Comparison of ENCODE assay signal across 13 cellular contexts in genomic region chr9:652896-653295, GRCh38.
DNase-seq lines count a peak whose midpoint lies in the region; ATAC-seq and TF ChIP-seq lines count a peak whose summit lies in the region.
"Had no signal": no experiment of that assay in that cellular context is flagged by ENCODE, and none has a peak within 500 bp of the region (broad histone marks: within the 10 kb centered on the region; RNA-seq: fewer than 3 reads in every experiment).

No MANE protein-coding gene starts in this region.

- no peak overlapping the region for H2AFZ ChIP-seq in OCI-LY7 (ENCODE audit: low read length)

- intact Hi-C loops in OCI-LY7 (cut with micrococcal nuclease; ENCODE audit: unreplicated experiment): loop anchor here (5.0 kb wide), 1 partner anchor 86 kb away; no protein-coding TSS in a partner anchor

- no peak overlapping the region for H2BK120ac ChIP-seq in mesendoderm (ENCODE audit: low read depth, low read length)

- H3K4ac ChIP-seq in mesendoderm (ENCODE audit: low read depth, low read length): no peak overlapping the region

- H4K20me1 ChIP-seq in OCI-LY7 (ENCODE audit: insufficient read depth, low read length): no peaks in the 10 kb centered on the region

- BruUV-seq in OCI-LY7 (replicated peaks; lab: Mats Ljungman, UMichigan): no TSS peak

- H3K4me2 ChIP-seq in OCI-LY7 (ENCODE audit: low read length): peak overlapping the region; percentile 17; the same call in 1 of the 2 replicates
- no peak overlapping the region for H3K4me2 ChIP-seq in mesendoderm (ENCODE audit: low read length)

- H3K4me1 ChIP-seq in OCI-LY7 (ENCODE audit: insufficient read depth, low read length, poor library complexity, severe bottlenecking) (peaks cover 46% of the 10 kb centered on the region), mesendoderm (ENCODE audit: control insufficient read depth, low read depth, low read length) (peaks cover 14% of the 10 kb centered on the region), upper lobe of left lung (peaks cover 25 to 35% (median 30%) of the 10 kb centered on the region in 4 donors)

- H3K56ac ChIP-seq in mesendoderm (ENCODE audit: low read length): no peak overlapping the region

- no peaks in the 10 kb centered on the region for H3K79me1 ChIP-seq in mesendoderm (ENCODE audit: low read length)

- H3K9me2 ChIP-seq in OCI-LY7 (ENCODE audit: insufficient read depth, low read length): no peaks in the 10 kb centered on the region

- no peak overlapping the region for H2AK5ac ChIP-seq in mesendoderm (ENCODE audit: low read length)

- H2BK5ac ChIP-seq in mesendoderm (ENCODE audit: low read length): no peak overlapping the region

- peak; percentile 31 to 80 for ATAC-seq in upper lobe of left lung (ENCODE audit: low FRiP score in 2 of 2)
- no peak for ATAC-seq in GM21723 (IDR thresholded peaks at IDR 0.05; ENCODE audit: unreplicated experiment)
- ATAC-seq in HG02973 (IDR thresholded peaks at IDR 0.05; ENCODE audit: unreplicated experiment): no peak

- H3K9me3 ChIP-seq in OCI-LY7 (ENCODE audit: low read length) (no peaks in the 10 kb centered on the region), upper lobe of left lung (no peaks in the 10 kb centered on the region)

- no peak for TF ChIP-seq CTCF in OCI-LY7 (conservative IDR thresholded peaks at IDR 0.05; ENCODE audit: low read length)
- TF ChIP-seq CTCF in upper lobe of left lung (IDR thresholded peaks at IDR 0.05): no peak

- no peak for TF ChIP-seq POLR2A in upper lobe of left lung (IDR thresholded peaks at IDR 0.05)

- H3K36me3 ChIP-seq in OCI-LY7 (ENCODE audit: insufficient read depth, low read length): no peaks in the 10 kb centered on the region
- H3K36me3 ChIP-seq in mesendoderm (ENCODE audit: control insufficient read depth, insufficient read depth, low read length): no peaks in the 10 kb centered on the region
- no peaks in the 10 kb centered on the region for H3K36me3 ChIP-seq in upper lobe of left lung

- no peak overlapping the region for H3K23ac ChIP-seq in mesendoderm (ENCODE audit: low read length)

- POLR2A ChIA-PET in OCI-LY7 (lab: Charles Lee): no interaction called here

- H3K27ac ChIP-seq in OCI-LY7 (ENCODE audit: low read depth, low read length, poor library complexity, severe bottlenecking) (no peak overlapping the region), mesendoderm (ENCODE audit: low read depth, low read length) (no peak overlapping the region), upper lobe of left lung (no peak overlapping the region)
- H3K27ac ChIP-seq: SK-N-MC, WERI-Rb-1 had no signal

- no peak overlapping the region for H3K9ac ChIP-seq in mesendoderm (ENCODE audit: low read length)

- peak in 1 of 4 donors; percentile 15 for TF ChIP-seq EP300 in upper lobe of left lung (IDR thresholded peaks at IDR 0.05)

- H3K79me2 ChIP-seq in OCI-LY7 (ENCODE audit: insufficient read depth, low read depth, low read length) (peaks cover 41% of the 10 kb centered on the region; the same call in 1 of the 2 replicates), mesendoderm (ENCODE audit: control insufficient read depth, insufficient read depth, low read length) (no peaks in the 10 kb centered on the region)

- H3K27me3 ChIP-seq in mesendoderm (ENCODE audit: insufficient read depth, low read length, poor library complexity): no peaks in the 10 kb centered on the region
- H3K27me3 ChIP-seq in upper lobe of left lung: no peaks in the 10 kb centered on the region

- DNase-seq in OCI-LY7 (ENCODE audit: low spot score): no peak
- peak; percentile 27 for DNase-seq in fibroblast of gingiva (ENCODE audit: low read depth)
- DNase-seq in mesendoderm: no peak
- peak in 1 of 2 donors; percentile 49 for DNase-seq in upper lobe of left lung
- no peak for DNase-seq in kidney tubule cell (ENCODE audit: low spot score)
- DNase-seq: activated naive CD8-positive, alpha-beta T cell treated with anti-CD3 and anti-CD28 coated beads, Interleukin-2, amount 10 ng/mL, durations not matched to agents 7 days and 5 days; erythroblast; stimulated activated CD4-positive, alpha-beta T cell treated with anti-CD3 and anti-CD28 coated beads, Interleukin-4, amount 100 ng/mL, for 24 hours; stimulated activated naive CD4-positive, alpha-beta T cell; WERI-Rb-1 had no signal

- no CpG with 5 or more reads among the region's 8 CpGs for WGBS in mesendoderm (ENCODE audit: extremely low coverage, insufficient coverage, low lambda C conversion rate)
- WGBS in upper lobe of left lung, 2 donors: 65 to 80% methylated on average over 8 of the region's 8 CpGs

- H4K5ac ChIP-seq in mesendoderm (ENCODE audit: low read length): no peak overlapping the region

- no peak overlapping the region for H2BK15ac ChIP-seq in mesendoderm (replicated peaks; ENCODE audit: low read depth)

- peak overlapping the region; percentile 4 for H3K18ac ChIP-seq in mesendoderm (ENCODE audit: low read length)

- no peak overlapping the region for H4K8ac ChIP-seq in mesendoderm (ENCODE audit: low read depth, low read length)

- H3K4me3 ChIP-seq in OCI-LY7 (ENCODE audit: low read depth, low read length, poor library complexity, severe bottlenecking): no peak overlapping the region
- H3K4me3 ChIP-seq in mesendoderm (ENCODE audit: low read length): no peak overlapping the region
- H3K4me3 ChIP-seq in upper lobe of left lung: no peak overlapping the region
- H3K4me3 ChIP-seq: SK-N-MC had no signal

- CTCF ChIA-PET in OCI-LY7 (lab: Charles Lee; ENCODE audit: unreplicated experiment): no interaction called here

Comparison
In these comparisons a context has a peak if more than half of its experiments do, and no peak if none do; other contexts are left out.
1. ATAC-seq: peak in upper lobe of left lung (2 of 2); none in GM21723 (single experiment) and HG02973 (single experiment).